9 cellular contexts compared by ENCODE assay signal in the genomic region with DNA sequence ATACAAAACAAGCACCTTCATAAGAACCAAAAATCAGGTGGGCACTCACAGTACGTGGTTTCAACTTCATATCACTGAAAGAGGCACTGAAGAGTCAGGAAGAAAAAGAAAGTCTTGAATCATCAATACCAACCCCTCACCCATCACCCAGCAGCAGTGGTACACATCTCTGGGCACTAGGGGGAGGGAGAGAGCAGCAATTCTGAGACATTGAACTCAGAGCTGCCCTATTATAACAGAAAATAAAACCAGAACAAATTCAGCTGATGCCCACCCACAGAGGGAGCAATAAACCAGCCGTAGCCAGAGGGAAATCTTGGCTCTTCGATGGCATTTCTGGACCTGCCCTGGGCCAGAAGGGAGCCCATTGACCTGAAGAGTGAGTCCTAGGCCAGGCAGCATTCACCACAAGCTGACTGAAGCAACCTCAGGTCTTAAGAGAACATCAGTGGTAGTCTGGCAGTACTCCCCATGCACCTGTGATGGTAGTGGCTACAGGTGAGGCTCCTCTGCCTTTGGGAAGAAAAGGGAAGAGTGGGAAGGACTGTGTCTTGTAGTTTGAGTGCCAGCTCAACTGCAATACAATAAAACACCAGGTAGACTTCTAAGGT.
DNase-seq lines count a peak whose midpoint lies in the region; ATAC-seq and TF ChIP-seq lines count a peak whose summit lies in the region.
"Had no signal": no experiment of that assay in that cellular context is flagged by ENCODE, and none has a peak within 500 bp of the region (broad histone marks: within the 10 kb centered on the region; RNA-seq: fewer than 3 reads in every experiment).

No MANE protein-coding gene starts in this region.

- no peak for DNase-seq in AG04449 (ENCODE audit: low read depth, low spot score)
- peak; percentile 51 for DNase-seq in GM13976 (ENCODE audit: low spot score)
- DNase-seq in germinal center (ENCODE audit: low spot score): peak; percentile 40
- DNase-seq in stimulated activated naive B cell treated with anti-CD40 and anti-IgM and Interleukin-4, amounts not matched to agents 10 μg/mL and 1 μg/mL and 100 μg/mL, for 72 hours: no peak
- no peak for DNase-seq in NCI-H524 treated with DMSO at 0.1 percent for 48 hours (lab: John Stamatoyannopoulos, UW)

- peak; percentile 81 for TF ChIP-seq CTCF in AG04449 (IDR thresholded peaks at IDR 0.05; ENCODE audit: insufficient read depth, low read length, missing control alignments)
- TF ChIP-seq CTCF in GM13976 (IDR thresholded peaks at IDR 0.05; ENCODE audit: borderline replicate concordance, control extremely low read depth, extremely low read depth, insufficient read depth, missing control alignments): peak; percentile 69
- TF ChIP-seq CTCF in Loucy (conservative IDR thresholded peaks at IDR 0.05; ENCODE audit: low read length): peak; percentile 86
- peak; percentile 91 for TF ChIP-seq CTCF in WI38 (IDR thresholded peaks at IDR 0.05; ENCODE audit: low read depth, low read length)

- peak; percentile 95 for ATAC-seq in HG02610 (IDR thresholded peaks at IDR 0.05; ENCODE audit: unreplicated experiment)
- ATAC-seq in stimulated activated naive B cell treated with anti-CD40 and anti-IgM and Interleukin-4, amounts not matched to agents 10 μg/mL and 1 μg/mL and 100 μg/mL, for 72 hours (replicated peaks): peak; percentile 56 to 61

- no peaks in the 10 kb centered on the region for H3K9me2 ChIP-seq in Loucy (replicated peaks; ENCODE audit: low read depth, low read length)

- H3K4me1 Mint-ChIP-seq in stimulated activated naive B cell treated with anti-CD40 and anti-IgM and Interleukin-4, amounts not matched to agents 10 μg/mL and 1 μg/mL and 100 μg/mL, for 72 hours: no peaks in the 10 kb centered on the region
- H3K4me1 Mint-ChIP-seq: IgD-negative memory B cell had no signal

- in situ Hi-C loops in GM13976 (cut with MboI; ENCODE audit: low sequenced_read_pairs, unreplicated experiment): no loop called here

- H4K20me1 ChIP-seq in Loucy (ENCODE audit: insufficient read depth, low read length, poor library complexity, severe bottlenecking): no peaks in the 10 kb centered on the region

- no peaks in the 10 kb centered on the region for H3K79me2 ChIP-seq in Loucy (ENCODE audit: insufficient read depth, low read length)

- H3K9ac ChIP-seq in Loucy (ENCODE audit: low read depth, low read length, poor library complexity, severe bottlenecking): no peak overlapping the region

- H3K4me3 Mint-ChIP-seq in stimulated activated naive B cell treated with anti-CD40 and anti-IgM and Interleukin-4, amounts not matched to agents 10 μg/mL and 1 μg/mL and 100 μg/mL, for 72 hours: no peak overlapping the region
- H3K4me3 Mint-ChIP-seq: IgD-negative memory B cell had no signal

- H3K4me3 ChIP-seq in AG04449 (ENCODE audit: low read depth, low read length) (no peak overlapping the region), Loucy (ENCODE audit: low read length, poor library complexity, severe bottlenecking) (no peak overlapping the region), WI38 (ENCODE audit: low read depth, low read length) (peak overlapping the region; percentile 33; the same call in 1 of the 2 replicates)

- no peak overlapping the region for H3K27ac Mint-ChIP-seq in stimulated activated naive B cell treated with anti-CD40 and anti-IgM and Interleukin-4, amounts not matched to agents 10 μg/mL and 1 μg/mL and 100 μg/mL, for 72 hours
- H3K27ac Mint-ChIP-seq: IgD-negative memory B cell had no signal

- no peaks in the 10 kb centered on the region for H3K27me3 ChIP-seq in Loucy (ENCODE audit: insufficient read depth, low read length, poor library complexity, severe bottlenecking)

- 0 out of 2 replicates have a peak overlapping the region, but pooled peaks have one; percentile 16 for H2AFZ ChIP-seq in Loucy (ENCODE audit: low read length)

- H3K36me3 ChIP-seq in Loucy (ENCODE audit: insufficient read depth, low read length): no peaks in the 10 kb centered on the region

- H3K27me3 Mint-ChIP-seq in stimulated activated naive B cell treated with anti-CD40 and anti-IgM and Interleukin-4, amounts not matched to agents 10 μg/mL and 1 μg/mL and 100 μg/mL, for 72 hours: peaks cover 18 to 36% of the 10 kb centered on the region in 2 donors

- no peaks in the 10 kb centered on the region for H3K4me1 ChIP-seq in Loucy (ENCODE audit: insufficient read depth, low read length, poor library complexity, severe bottlenecking)

- peaks cover 14 to 17% of the 10 kb centered on the region in 2 donors for H3K9me3 Mint-ChIP-seq in stimulated activated naive B cell treated with anti-CD40 and anti-IgM and Interleukin-4, amounts not matched to agents 10 μg/mL and 1 μg/mL and 100 μg/mL, for 72 hours

- H3F3A ChIP-seq in Loucy (ENCODE audit: low read depth): no peaks in the 10 kb centered on the region

- CTCF ChIA-PET in AG04449 (lab: Yijun Ruan, JAX): interaction anchor here (0.6 to 4.9 kb wide), 36 partner anchors 9 to 1048 kb away, joined by 3 to 39 read pairs (median 4); partner anchors contain the start of genes DDIAS, FAM181B and PRCP

- H3K9me3 ChIP-seq in Loucy (ENCODE audit: insufficient read depth, low read depth, low read length): no peaks in the 10 kb centered on the region

- H3K4me2 ChIP-seq in Loucy (ENCODE audit: low read depth, low read length, poor library complexity, severe bottlenecking): no peak overlapping the region

- POLR2A ChIA-PET in AG04449 (lab: Yijun Ruan, JAX): no interaction called here

- peaks cover 3 to 8% of the 10 kb centered on the region in 2 donors for H3K36me3 Mint-ChIP-seq in stimulated activated naive B cell treated with anti-CD40 and anti-IgM and Interleukin-4, amounts not matched to agents 10 μg/mL and 1 μg/mL and 100 μg/mL, for 72 hours

Comparison
In these comparisons a context has a peak if more than half of its experiments do, and no peak if none do; other contexts are left out.
1. DNase-seq: peak in GM13976 (single experiment) and germinal center (single experiment); none in AG04449 (single experiment), stimulated activated naive B cell treated with anti-CD40 and anti-IgM and Interleukin-4, amounts not matched to agents 10 μg/mL and 1 μg/mL and 100 μg/mL, for 72 hours (single experiment) and NCI-H524 treated with DMSO at 0.1 percent for 48 hours (single experiment).
2. Peak in every context shown above with its lines, with median percentiles within 50 percentile points of each other: CTCF ChIP-seq.